Comparison of ENCODE assay signal across 8 cellular contexts in the genomic region with DNA sequence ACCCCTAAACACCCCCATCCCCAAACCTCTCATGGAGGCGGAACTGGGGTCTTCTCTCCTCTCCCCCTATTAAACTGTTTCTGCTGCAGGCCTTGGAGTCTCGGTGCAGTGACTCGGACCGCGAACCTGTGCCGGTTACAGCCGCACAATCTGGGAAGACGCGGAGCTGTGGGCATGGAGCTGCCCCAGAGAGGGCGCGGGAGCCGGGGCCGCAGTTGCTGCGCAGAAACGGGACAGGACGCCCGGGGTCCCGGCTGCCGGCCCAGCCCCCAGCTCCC. TPM values are rescaled to one million over a fixed set of nuclear protein-coding genes. Genes with fewer than 3 reads are reported as not detected.
A peak's percentile ranks its signal among the peaks of the same experiment; 100 is the strongest.
DNase-seq lines count a peak whose midpoint lies in the region; ATAC-seq and TF ChIP-seq lines count a peak whose summit lies in the region.

No MANE protein-coding gene starts in this region.

- H3K36me3 Mint-ChIP-seq in T-cell: peaks cover 4% of the 10 kb centered on the region
- H3K36me3 Mint-ChIP-seq in nephron (ENCODE audit: low read depth): peaks cover 30% of the 10 kb centered on the region

- H3K27me3 Mint-ChIP-seq in T-cell: peaks cover 0 to 6% of the 10 kb centered on the region in 2 donors
- peaks cover 3% of the 10 kb centered on the region for H3K27me3 Mint-ChIP-seq in nephron (ENCODE audit: low read depth)

- H3K27ac ChIP-seq in esophagus muscularis mucosa (replicated peaks in 1 of 4): peak overlapping the region; percentile 84 to 98 (median 90)

- H3K27me3 ChIP-seq in BE2C: no peaks in the 10 kb centered on the region
- no peaks in the 10 kb centered on the region for H3K27me3 ChIP-seq in esophagus muscularis mucosa

- WGBS in esophagus muscularis mucosa: 2% methylated on average over 17 of the region's 19 CpGs

- CTCF ChIA-PET in T-cell (lab: Charles Lee): interaction anchor here in 1 of 2 donors (1.0 to 1.1 kb wide), 2 partner anchors 31 to 34 kb away, joined by 3 to 5 read pairs; a partner anchor contains a TSS

- no peak for TF ChIP-seq POLR2A in esophagus muscularis mucosa (IDR thresholded peaks at IDR 0.05; ENCODE audit: low read depth)

- peak; percentile 6 for ATAC-seq in GM21825 (IDR thresholded peaks at IDR 0.05; ENCODE audit: unreplicated experiment)
- peak; percentile 22 to 48 (median 44) for ATAC-seq in T-cell (replicated peaks in 1 of 4)
- ATAC-seq in GM18870 (IDR thresholded peaks at IDR 0.05; ENCODE audit: unreplicated experiment): no peak

- DNase-seq in BE2C (peak; percentile 46), T-cell (peak in 4 of 34 experiments; percentile 0 to 7 (median 2)), esophagus muscularis mucosa (ENCODE audit: extremely low spot score) (no peak), NK-92 (lab: John Stamatoyannopoulos, UW; ENCODE audit: unreplicated experiment) (no peak), posterior vena cava (ENCODE audit: low spot score) (no peak)

- TF ChIP-seq EP300 in esophagus muscularis mucosa (IDR thresholded peaks at IDR 0.05): no peak

- H3K9me3 Mint-ChIP-seq in T-cell (no peaks in the 10 kb centered on the region), nephron (peaks cover 26% of the 10 kb centered on the region)

- no peaks in the 10 kb centered on the region for H3K4me1 ChIP-seq in BE2C
- H3K4me1 ChIP-seq in esophagus muscularis mucosa: peaks cover 15 to 22% (median 18%) of the 10 kb centered on the region in 4 donors

- intact Hi-C loops in esophagus muscularis mucosa (cut with DNase I): no loop called here
- intact Hi-C loops in posterior vena cava (cut with DNase I): loop anchor here in 1 of 2 donors (10.0 kb wide), 1 partner anchor 70 kb away; a partner anchor contains a TSS

- no peak for TF ChIP-seq CTCF in BE2C (IDR thresholded peaks at IDR 0.05; ENCODE audit: low read depth, low read length)
- TF ChIP-seq CTCF in esophagus muscularis mucosa (IDR thresholded peaks at IDR 0.05): no peak
- TF ChIP-seq CTCF in nephron (IDR thresholded peaks at IDR 0.05; ENCODE audit: unreplicated experiment in 3 of 3): no peak

- H3K36me3 ChIP-seq in BE2C: no peaks in the 10 kb centered on the region
- no peaks in the 10 kb centered on the region for H3K36me3 ChIP-seq in esophagus muscularis mucosa

- H3K4me1 Mint-ChIP-seq in T-cell (peaks cover 23 to 27% (median 24%) of the 10 kb centered on the region in 3 donors), nephron (peaks cover 23% of the 10 kb centered on the region)

- peak overlapping the region in 1 of 2 donors; percentile 71 for H3K27ac Mint-ChIP-seq in T-cell
- H3K27ac Mint-ChIP-seq in nephron: peak overlapping the region; percentile 92 to 97 (median 94)

- H3K4me3 Mint-ChIP-seq in T-cell (peak overlapping the region; percentile 94 to 95 (median 95)), nephron (peak overlapping the region; percentile 95 to 96 (median 96))

- POLR2A ChIA-PET in T-cell (lab: Charles Lee): interaction anchor here (0.6 to 0.9 kb wide), 3 partner anchors 31 to 399 kb away, joined by 3 to 8 read pairs (median 4); a partner anchor contains a TSS

- H3K4me3 ChIP-seq in BE2C (ENCODE audit: low read depth, low read length) (peak overlapping the region; percentile 77), esophagus muscularis mucosa (peak overlapping the region; percentile 65 to 96 (median 82))

- no peaks in the 10 kb centered on the region; the same call in 1 of the 2 replicates for H3K9me3 ChIP-seq in BE2C
- H3K9me3 ChIP-seq in esophagus muscularis mucosa: no peaks in the 10 kb centered on the region

RNA-seq across cellular contexts. Expression of a gene that starts 0.5 kb away (rescaled TPM):
- polyA plus RNA-seq in BE2C (2012; ENCODE audit: insufficient read depth, insufficient read length, low read depth): 0.39 TPM
- total RNA-seq in T-cell: 1 to 10 TPM in 4 of 5 donors, under 1 TPM in 1; 0.98 to 3.8 (median 2.4) TPM
- 1 to 10 TPM; 3.3 to 4.6 (median 3.6) TPM for total RNA-seq in esophagus muscularis mucosa
- total RNA-seq in posterior vena cava: 1 to 10 TPM; 4.9 to 7.7 TPM

RNA-seq across cellular contexts. Expression of a gene that starts 31.6 kb away (rescaled TPM):
- 0.48 TPM for polyA plus RNA-seq in BE2C (2012; ENCODE audit: insufficient read depth, insufficient read length, low read depth)
- total RNA-seq in T-cell (10 to 100 TPM in 3 of 5 donors, 1 to 10 TPM in 2; 2.8 to 15.6 (median 13.9) TPM), esophagus muscularis mucosa (1 to 10 TPM; 2.3 to 3.4 (median 2.9) TPM), posterior vena cava (1 to 10 TPM; 2.9 to 3.1 TPM)

RNA-seq across cellular contexts. Expression of a gene that starts 36.0 kb away (rescaled TPM):
- polyA plus RNA-seq in BE2C (2012; ENCODE audit: insufficient read depth, insufficient read length, low read depth): 0.91 TPM
- total RNA-seq in T-cell (1 to 10 TPM; 2.2 to 9.8 (median 8.1) TPM), esophagus muscularis mucosa (1 to 10 TPM; 3.3 to 6.6 (median 3.4) TPM), posterior vena cava (1 to 10 TPM; 4.1 to 4.6 TPM)
